ENCODE assay signal across 19 cellular contexts in the genomic region with DNA sequence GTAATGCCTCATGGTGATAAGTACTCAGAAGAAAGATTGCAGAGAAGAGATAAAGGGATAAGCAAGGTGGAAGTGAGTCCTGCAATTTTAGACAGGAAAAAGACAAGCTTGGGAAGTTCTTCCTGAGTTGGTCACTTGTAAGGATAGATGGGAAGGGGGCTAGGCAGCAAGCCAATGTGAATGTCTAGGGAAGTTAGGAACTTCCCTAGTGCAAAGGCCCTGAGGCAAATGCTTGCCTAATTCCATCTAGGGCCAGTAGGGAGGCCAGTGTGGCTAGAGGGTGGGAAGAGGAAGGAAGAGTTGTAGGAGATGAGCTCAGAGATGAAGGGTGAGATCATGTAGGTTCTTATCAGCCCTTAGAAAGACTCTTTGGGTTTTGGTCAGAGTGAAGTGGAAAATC.
DNase-seq lines count a peak whose midpoint lies in the region; ATAC-seq and TF ChIP-seq lines count a peak whose summit lies in the region.
"Had no signal": no experiment of that assay in that cellular context is flagged by ENCODE, and none has a peak within 500 bp of the region (broad histone marks: within the 10 kb centered on the region; RNA-seq: fewer than 3 reads in every experiment).

No MANE protein-coding gene starts in this region.

- intact Hi-C loops in heart left ventricle (cut with DNase I), result no loop called here

- H3K4me3 ChIP-seq in RWPE2 (ENCODE audit: severe bottlenecking) (no peak overlapping the region), epithelial cell of esophagus (ENCODE audit: low read length) (no peak overlapping the region), heart left ventricle (no peak overlapping the region)
- H3K4me3 ChIP-seq: K562 had no signal

- TF ChIP-seq CTCF in RWPE2 (IDR thresholded peaks at IDR 0.05; ENCODE audit: poor library complexity, severe bottlenecking) (no peak), epithelial cell of esophagus (IDR thresholded peaks at IDR 0.05; ENCODE audit: insufficient read depth, low read depth, low read length, missing control alignments) (no peak), heart left ventricle (IDR thresholded peaks at IDR 0.05) (no peak)

- DNase-seq in EH (ENCODE audit: low read depth), result peak; percentile 66
- peak; percentile 3 for DNase-seq in HT1080 (ENCODE audit: low read depth)
- DNase-seq in RWPE2 (ENCODE audit: low spot score), result no peak
- DNase-seq in epithelial cell of esophagus (ENCODE audit: low read depth), result peak; percentile 17
- DNase-seq in heart left ventricle, result no peak
- DNase-seq in NCI-H510A (lab: John Stamatoyannopoulos, UW), result no peak
- DNase-seq in iPS-NIHi11 (ENCODE audit: low spot score), result no peak
- DNase-seq in activated gamma-delta T cell treated with Interleukin-2 at 50 U/mL for 16 hours, result no peak
- DNase-seq: Calu3; CD8-positive, alpha-beta memory T cell; DMS153; NCI-H1105; NCI-H146; NCI-H2029; NCI-H345; NCI-H524 treated with DMSO at 0.1 percent for 48 hours; SHP77 had no signal

- H3K36me3 ChIP-seq in RWPE2 (ENCODE audit: low read depth), result no peaks in the 10 kb centered on the region
- H3K36me3 ChIP-seq in heart left ventricle, result no peaks in the 10 kb centered on the region

- ATAC-seq in RWPE2 (ENCODE audit: low read depth) (peak; percentile 41; the same call in 2 of the 3 replicates), heart left ventricle (no peak)
- ATAC-seq: K562 had no signal

- TF ChIP-seq POLR2A in heart left ventricle (IDR thresholded peaks at IDR 0.05), result no peak

- no peak overlapping the region for H3K27ac ChIP-seq in RWPE2 (ENCODE audit: poor library complexity, severe bottlenecking)
- no peak overlapping the region for H3K27ac ChIP-seq in heart left ventricle
- H3K27ac ChIP-seq: C4-2B had no signal

- peaks cover under 1% of the 10 kb centered on the region for H3K4me1 ChIP-seq in RWPE2 (ENCODE audit: insufficient read depth, poor library complexity, severe bottlenecking)
- H3K4me1 ChIP-seq in heart left ventricle, result no peaks in the 10 kb centered on the region

- no peaks in the 10 kb centered on the region for H3K27me3 ChIP-seq in RWPE2 (ENCODE audit: insufficient read depth, poor library complexity, severe bottlenecking)
- H3K27me3 ChIP-seq in heart left ventricle, result no peaks in the 10 kb centered on the region

- H3K9me3 ChIP-seq in RWPE2 (ENCODE audit: severe bottlenecking) (no peaks in the 10 kb centered on the region), heart left ventricle (no peaks in the 10 kb centered on the region)

Comparison
In these comparisons a context has a peak if more than half of its experiments do, and no peak if none do; other contexts are left out.
1. DNase-seq: peak in EH (single experiment), HT1080 (single experiment) and epithelial cell of esophagus (single experiment); none in RWPE2 (single experiment), heart left ventricle (0 of 5), NCI-H510A (single experiment), iPS-NIHi11 (single experiment) and activated gamma-delta T cell treated with Interleukin-2 at 50 U/mL for 16 hours (single experiment).